Comparison of ENCODE assay signal across 8 cellular contexts in genomic region chr5:65925094-65925600, GRCh38. TPM values are rescaled to one million over a fixed set of nuclear protein-coding genes. Genes with fewer than 3 reads are reported as not detected.
DNase-seq lines count a peak whose midpoint lies in the region; ATAC-seq and TF ChIP-seq lines count a peak whose summit lies in the region.

No MANE protein-coding gene starts in this region.

- peak; percentile 68 for ATAC-seq in GM21447 (IDR thresholded peaks at IDR 0.05; ENCODE audit: unreplicated experiment)
- peak; percentile 57 for ATAC-seq in foreskin keratinocyte

- peak overlapping the region; percentile 41 for H3K27ac ChIP-seq in foreskin keratinocyte
- peak overlapping the region; percentile 94 to 100 for H3K27ac ChIP-seq in testis

- H3K27me3 ChIP-seq in foreskin keratinocyte (no peaks in the 10 kb centered on the region), testis (no peaks in the 10 kb centered on the region)

- H3K4me3 ChIP-seq in testis = peak overlapping the region; percentile 89 to 96

- intact Hi-C loops in testis (cut with DNase I; ENCODE audit: low total_unique reads) = loop anchor here (10.0 kb wide), 1 partner anchor 220 kb away; the partner anchor contains the start of gene SREK1

- DNase-seq in DMS153 (lab: John Stamatoyannopoulos, UW) (peak; percentile 6), HuH-7 (ENCODE audit: low spot score) (peak; percentile 32), activated gamma-delta T cell (lab: John Stamatoyannopoulos, UW) (peak; percentile 66), foreskin keratinocyte (peak; percentile 50 to 69), nucleus accumbens (lab: John Stamatoyannopoulos, UW) (peak in 49 of 56 donors; percentile 40 to 95 (median 78)), testis (peak; percentile 77)

- WGBS in testis, 2 donors = 0% methylated on average over 1 to 24 of the region's 43 CpGs

- no peak for TF ChIP-seq CTCF in foreskin keratinocyte (conservative IDR thresholded peaks at IDR 0.05)
- no peak for TF ChIP-seq CTCF in testis (IDR thresholded peaks at IDR 0.05)

- peaks cover 4% of the 10 kb centered on the region for H3K4me1 ChIP-seq in foreskin keratinocyte
- H3K4me1 ChIP-seq in testis = peaks cover 6% of the 10 kb centered on the region

- no peaks in the 10 kb centered on the region for H3K36me3 ChIP-seq in testis (ENCODE audit: low read depth, missing control alignments)

- no peaks in the 10 kb centered on the region for H3K9me3 ChIP-seq in testis

- TF ChIP-seq POLR2A in Raji (IDR thresholded peaks at IDR 0.05; ENCODE audit: insufficient read depth, low read depth, low read length) (peak; percentile 49), testis (IDR thresholded peaks at IDR 0.05) (no peak)

RNA-seq across cellular contexts. Expression of gene ERBIN, which starts 1.2 kb away (rescaled TPM):
- total RNA-seq in foreskin keratinocyte = 51.3 and 53.3 TPM in 2 replicates
- 6.9 and 7.6 TPM in 2 replicates for polyA plus RNA-seq in foreskin keratinocyte
- 10 to 100 TPM; 79.8 to 98.3 TPM for total RNA-seq in testis
- 45.7 TPM for polyA plus RNA-seq in testis (ENCODE audit: insufficient read depth, low read depth, low replicate concordance)

Comparison
In these comparisons a context has a peak if more than half of its experiments do, and no peak if none do; other contexts are left out.
1. Peak in every context shown above with its lines: DNase-seq, ATAC-seq, H3K4me3 ChIP-seq and H3K27ac ChIP-seq.
2. DNase-seq: peak in every context shown above with its lines; median percentile 78 in nucleus accumbens; 77 in testis; 66 in activated gamma-delta T cell; 60 in foreskin keratinocyte; 32 in HuH-7; 6 in DMS153.